1 cellular context compared by ENCODE assay signal in the genomic region with DNA sequence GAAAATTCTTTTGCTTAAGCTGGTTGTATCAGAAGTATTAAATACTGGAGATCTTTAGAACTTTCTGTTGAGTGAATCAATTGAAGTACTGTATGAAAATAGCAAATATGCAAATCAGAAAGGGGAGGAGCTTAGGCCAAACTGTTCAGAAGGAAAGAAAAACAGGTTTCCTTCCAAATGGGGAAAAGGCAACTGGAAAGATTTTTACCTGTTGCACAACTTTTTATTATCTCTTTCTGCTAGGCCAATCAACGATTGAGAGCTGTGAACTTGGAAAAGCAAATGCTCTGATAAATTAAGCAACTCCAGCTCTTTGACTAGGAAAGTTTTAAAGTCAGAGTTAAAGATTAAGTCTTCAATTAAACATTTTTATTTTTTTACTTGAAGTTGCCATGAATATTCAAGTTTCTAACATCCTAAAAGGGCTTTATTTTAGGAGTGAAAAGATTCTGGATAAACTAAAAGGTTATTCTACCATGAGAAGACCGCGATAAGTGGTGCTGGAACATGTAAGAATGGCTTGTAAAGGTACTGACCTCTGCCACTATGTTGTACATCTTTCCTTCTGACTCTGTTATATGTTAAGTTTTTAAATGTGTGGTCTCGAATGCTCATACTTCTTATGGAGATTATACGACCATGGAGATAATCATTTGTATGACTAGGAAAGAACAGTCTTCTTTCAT.
TF ChIP-seq lines count a peak whose summit lies in the region.

No MANE protein-coding gene starts in this region.

TF ChIP-seq in IMR-90, 13 proteins besides CTCF, POLR2A, EP300 and RAD21 (continued from another document):
- TF ChIP-seq, protein P1, sequence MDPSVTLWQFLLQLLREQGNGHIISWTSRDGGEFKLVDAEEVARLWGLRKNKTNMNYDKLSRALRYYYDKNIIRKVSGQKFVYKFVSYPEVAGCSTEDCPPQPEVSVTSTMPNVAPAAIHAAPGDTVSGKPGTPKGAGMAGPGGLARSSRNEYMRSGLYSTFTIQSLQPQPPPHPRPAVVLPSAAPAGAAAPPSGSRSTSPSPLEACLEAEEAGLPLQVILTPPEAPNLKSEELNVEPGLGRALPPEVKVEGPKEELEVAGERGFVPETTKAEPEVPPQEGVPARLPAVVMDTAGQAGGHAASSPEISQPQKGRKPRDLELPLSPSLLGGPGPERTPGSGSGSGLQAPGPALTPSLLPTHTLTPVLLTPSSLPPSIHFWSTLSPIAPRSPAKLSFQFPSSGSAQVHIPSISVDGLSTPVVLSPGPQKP (IDR thresholded peaks at IDR 0.05; ENCODE audit: borderline replicate concordance, low read depth, low read length) = no peak
- TF ChIP-seq NFE2L2 (IDR thresholded peaks at IDR 0.05; ENCODE audit: low read depth, low read length) (no peak), MAZ (IDR thresholded peaks at IDR 0.05; ENCODE audit: borderline replicate concordance, low read depth, low read length) (no peak)
TF ChIP-seq in IMR-90: peak in this region for 1.
